Comparison of ENCODE assay signal across 12 cellular contexts in the genomic region with DNA sequence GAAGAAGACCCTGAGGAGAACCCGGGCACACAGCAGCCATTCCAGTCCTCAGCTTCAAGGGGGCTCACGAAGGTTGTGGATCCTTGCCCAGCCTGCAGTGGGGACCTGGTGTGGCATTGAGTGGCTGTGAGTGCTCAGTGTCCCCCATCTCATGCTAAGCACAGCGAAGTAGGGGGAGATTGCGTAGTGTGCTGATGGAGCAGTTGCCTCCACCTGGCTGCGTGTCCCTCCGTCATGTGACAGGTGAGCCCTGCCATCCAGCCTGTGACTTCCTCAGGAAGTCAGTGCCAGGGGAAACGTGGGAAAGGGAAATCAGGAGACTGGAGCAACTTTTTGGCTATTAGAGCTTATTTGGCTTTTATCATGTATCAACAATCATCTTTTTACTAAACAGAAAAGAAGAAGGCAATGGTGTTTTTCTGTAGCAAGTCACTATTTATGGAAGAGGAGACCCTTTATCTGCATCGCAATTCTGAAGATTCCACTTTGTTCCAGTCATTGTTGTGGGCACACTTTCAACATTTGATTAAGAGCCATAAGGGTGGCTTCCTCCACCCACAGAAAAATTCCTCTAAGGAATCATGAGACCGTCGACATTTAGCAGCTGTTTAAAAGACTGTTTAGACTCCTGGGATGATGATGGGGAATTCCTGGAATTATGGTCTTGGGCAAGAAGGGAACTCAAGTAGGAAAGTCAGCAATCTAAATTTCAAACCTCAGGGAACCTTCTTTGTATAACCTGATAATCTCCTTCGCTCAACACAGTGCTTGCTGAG.
A peak's percentile ranks its signal among the peaks of the same experiment; 100 is the strongest.
DNase-seq lines count a peak whose midpoint lies in the region; ATAC-seq and TF ChIP-seq lines count a peak whose summit lies in the region.
"Had no signal": no experiment of that assay in that cellular context is flagged by ENCODE, and none has a peak within 500 bp of the region (broad histone marks: within the 10 kb centered on the region; RNA-seq: fewer than 3 reads in every experiment).

No MANE protein-coding gene starts in this region.

- no peak overlapping the region for H3K4me3 Mint-ChIP-seq in activated CD4-positive, alpha-beta T cell treated with anti-CD3 and anti-CD28 coated beads, Interleukin-2, amount 10 ng/mL, durations not matched to agents 24 days and 14 days
- H3K4me3 Mint-ChIP-seq in CD8-positive, alpha-beta T cell, result no peak overlapping the region
- H3K4me3 Mint-ChIP-seq: activated CD8-positive, alpha-beta T cell treated with anti-CD3 and anti-CD28 coated beads for 36 hours; activated naive CD8-positive, alpha-beta T cell treated with anti-CD3 and anti-CD28 coated beads, Interleukin-2, amount 10 ng/mL, durations not matched to agents 7 days and 5 days had no signal

- H2AFZ ChIP-seq in ACC112 (ENCODE audit: low read length, unreplicated experiment) (peak overlapping the region; percentile 61), parathyroid adenoma (peak overlapping the region; percentile 50)

- ATAC-seq in gastroesophageal sphincter (peak; percentile 68), HG02798 (IDR thresholded peaks at IDR 0.05; ENCODE audit: poor library complexity, unreplicated experiment) (no peak)
- ATAC-seq in CD8-positive, alpha-beta T cell, result no peak
- ATAC-seq: activated CD8-positive, alpha-beta T cell treated with anti-CD3 and anti-CD28 coated beads for 36 hours had no signal

- peaks cover 6% of the 10 kb centered on the region for H3K4me1 Mint-ChIP-seq in activated CD4-positive, alpha-beta T cell treated with anti-CD3 and anti-CD28 coated beads, Interleukin-2, amount 10 ng/mL, durations not matched to agents 24 days and 14 days
- H3K4me1 Mint-ChIP-seq in CD8-positive, alpha-beta T cell (ENCODE audit: low read depth), result no peaks in the 10 kb centered on the region

- no peaks in the 10 kb centered on the region for H3K36me3 ChIP-seq in ACC112 (ENCODE audit: insufficient read depth, low read length)
- H3K36me3 ChIP-seq in adipocyte (ENCODE audit: control insufficient read depth, insufficient read depth, low read length, severe bottlenecking), result no peaks in the 10 kb centered on the region
- no peaks in the 10 kb centered on the region for H3K36me3 ChIP-seq in gastroesophageal sphincter
- no peaks in the 10 kb centered on the region for H3K36me3 ChIP-seq in parathyroid adenoma (ENCODE audit: control insufficient read depth, insufficient read depth, low read length)
- no peaks in the 10 kb centered on the region for H3K36me3 ChIP-seq in CD8-positive, alpha-beta T cell (ENCODE audit: insufficient read depth, low read length)

- no peak overlapping the region for H3K27ac Mint-ChIP-seq in activated CD4-positive, alpha-beta T cell treated with anti-CD3 and anti-CD28 coated beads, Interleukin-2, amount 10 ng/mL, durations not matched to agents 24 days and 14 days
- no peak overlapping the region for H3K27ac Mint-ChIP-seq in CD8-positive, alpha-beta T cell
- H3K27ac Mint-ChIP-seq: activated CD8-positive, alpha-beta T cell treated with anti-CD3 and anti-CD28 coated beads for 36 hours; activated naive CD8-positive, alpha-beta T cell treated with anti-CD3 and anti-CD28 coated beads, Interleukin-2, amount 10 ng/mL, durations not matched to agents 7 days and 5 days had no signal

- peak overlapping the region; percentile 85 for H3K9ac ChIP-seq in adipocyte (ENCODE audit: low read length)
- no peak overlapping the region for H3K9ac ChIP-seq in parathyroid adenoma

- CTCF ChIA-PET in CD8-positive, alpha-beta T cell (lab: Charles Lee), result interaction anchor here (1.8 kb wide), 1 partner anchor 19 kb away, joined by 4 read pairs; no protein-coding TSS in a partner anchor

- WGBS in gastroesophageal sphincter (ENCODE audit: low coverage in 1 of 2), 2 donors, result 17 to 34% methylated on average over 6 of the region's 11 CpGs

- intact Hi-C loops in activated CD4-positive, alpha-beta T cell treated with anti-CD3 and anti-CD28 coated beads, Interleukin-2, amount 10 ng/mL, durations not matched to agents 24 days and 14 days (cut with micrococcal nuclease), result no loop called here
- intact Hi-C loops in CD8-positive, alpha-beta T cell (cut with DNase I, micrococcal nuclease), result no loop called here

- peaks cover 26% of the 10 kb centered on the region for H3K27me3 Mint-ChIP-seq in activated CD4-positive, alpha-beta T cell treated with anti-CD3 and anti-CD28 coated beads, Interleukin-2, amount 10 ng/mL, durations not matched to agents 24 days and 14 days
- peaks cover 18% of the 10 kb centered on the region for H3K27me3 Mint-ChIP-seq in CD8-positive, alpha-beta T cell (ENCODE audit: low read depth)

- no peaks in the 10 kb centered on the region for H3K36me3 Mint-ChIP-seq in activated CD4-positive, alpha-beta T cell treated with anti-CD3 and anti-CD28 coated beads, Interleukin-2, amount 10 ng/mL, durations not matched to agents 24 days and 14 days (ENCODE audit: low read depth)
- H3K36me3 Mint-ChIP-seq in CD8-positive, alpha-beta T cell, result no peaks in the 10 kb centered on the region
- H3K36me3 Mint-ChIP-seq: activated naive CD8-positive, alpha-beta T cell treated with anti-CD3 and anti-CD28 coated beads, Interleukin-2, amount 10 ng/mL, durations not matched to agents 7 days and 5 days had no signal

- no peak for TF ChIP-seq POLR2A in gastroesophageal sphincter (IDR thresholded peaks at IDR 0.05)

- POLR2A ChIA-PET in CD8-positive, alpha-beta T cell (lab: Charles Lee), result interaction anchor here (1.1 kb wide), 1 partner anchor 8 kb away, joined by 3 read pairs; no protein-coding TSS in a partner anchor

- peak overlapping the region; percentile 21; the same call in 1 of the 2 replicates for H3K4me3 ChIP-seq in ACC112 (ENCODE audit: low read depth, low read length)
- H3K4me3 ChIP-seq in adipocyte (ENCODE audit: low read length), result peak overlapping the region; percentile 68
- H3K4me3 ChIP-seq in gastroesophageal sphincter, result no peak overlapping the region
- no peak overlapping the region for H3K4me3 ChIP-seq in parathyroid adenoma (ENCODE audit: low read depth, low read length)
- no peak overlapping the region for H3K4me3 ChIP-seq in CD8-positive, alpha-beta T cell (ENCODE audit: low read depth, low read length)

- H3K4me1 ChIP-seq in ACC112 (ENCODE audit: control insufficient read depth, insufficient read depth, low read length, unreplicated experiment) (peaks cover 29% of the 10 kb centered on the region), adipocyte (ENCODE audit: control insufficient read depth, insufficient read depth, low read length) (peaks cover 56% of the 10 kb centered on the region), gastroesophageal sphincter (peaks cover 4 to 44% (median 24%) of the 10 kb centered on the region in 3 donors), parathyroid adenoma (peaks cover 11% of the 10 kb centered on the region)
- no peaks in the 10 kb centered on the region for H3K4me1 ChIP-seq in CD8-positive, alpha-beta T cell (ENCODE audit: insufficient read depth, low read length)

- H3K27ac ChIP-seq in ACC112 (ENCODE audit: low read depth, low read length) (peak overlapping the region; percentile 45), gastroesophageal sphincter (peak overlapping the region in 3 of 4 donors; percentile 37 to 63 (median 47)), parathyroid adenoma (peak overlapping the region; percentile 32)
- H3K27ac ChIP-seq in CD8-positive, alpha-beta T cell (ENCODE audit: low read depth, low read length), result no peak overlapping the region
- H3K27ac ChIP-seq: epithelial cell of prostate had no signal

- no peak overlapping the region for H3K4me2 ChIP-seq in parathyroid adenoma (ENCODE audit: low read length)

- TF ChIP-seq EP300 in gastroesophageal sphincter (IDR thresholded peaks at IDR 0.05), result no peak

- TF ChIP-seq CTCF in gastroesophageal sphincter (IDR thresholded peaks at IDR 0.05) (no peak), parathyroid adenoma (IDR thresholded peaks at IDR 0.05) (no peak)
- TF ChIP-seq CTCF in CD8-positive, alpha-beta T cell (IDR thresholded peaks at IDR 0.05), result no peak

- H3K9me3 ChIP-seq in adipocyte (ENCODE audit: control insufficient read depth, low read length), result no peaks in the 10 kb centered on the region
- H3K9me3 ChIP-seq in gastroesophageal sphincter, result no peaks in the 10 kb centered on the region
- no peaks in the 10 kb centered on the region for H3K9me3 ChIP-seq in parathyroid adenoma (ENCODE audit: control insufficient read depth, low read length)
- H3K9me3 ChIP-seq in CD8-positive, alpha-beta T cell (ENCODE audit: low read length), result no peaks in the 10 kb centered on the region

- H3K9me3 Mint-ChIP-seq in activated CD4-positive, alpha-beta T cell treated with anti-CD3 and anti-CD28 coated beads, Interleukin-2, amount 10 ng/mL, durations not matched to agents 24 days and 14 days, result peaks cover 5% of the 10 kb centered on the region
- H3K9me3 Mint-ChIP-seq in CD8-positive, alpha-beta T cell, result peaks cover 4% of the 10 kb centered on the region

- peak; percentile 87 for DNase-seq in adipocyte (ENCODE audit: low read depth)
- no peak for DNase-seq in activated CD4-positive, alpha-beta T cell treated with anti-CD3 and anti-CD28 coated beads, Interleukin-2, amount 10 ng/mL, durations not matched to agents 24 days and 14 days
- DNase-seq in NCI-H2029 treated with DMSO at 0.1 percent for 48 hours (lab: John Stamatoyannopoulos, UW), result no peak
- no peak for DNase-seq in CD8-positive, alpha-beta T cell
- DNase-seq: activated CD8-positive, alpha-beta T cell treated with anti-CD3 and anti-CD28 coated beads for 36 hours; activated naive CD8-positive, alpha-beta T cell treated with anti-CD3 and anti-CD28 coated beads, Interleukin-2, amount 10 ng/mL, durations not matched to agents 7 days and 5 days; NCI-H1694 treated with DMSO at 0.1 percent for 48 hours had no signal

- H3K79me2 ChIP-seq in ACC112 (ENCODE audit: control insufficient read depth, insufficient read depth, low read length, unreplicated experiment), result no peaks in the 10 kb centered on the region
- no peaks in the 10 kb centered on the region for H3K79me2 ChIP-seq in parathyroid adenoma

- H3K27me3 ChIP-seq in ACC112 (ENCODE audit: insufficient read depth, low read length) (no peaks in the 10 kb centered on the region), adipocyte (replicated peaks; ENCODE audit: control insufficient read depth, insufficient read depth, low read length) (no peaks in the 10 kb centered on the region), gastroesophageal sphincter (no peaks in the 10 kb centered on the region), parathyroid adenoma (ENCODE audit: control insufficient read depth, insufficient read depth, low read length) (no peaks in the 10 kb centered on the region)
- H3K27me3 ChIP-seq in CD8-positive, alpha-beta T cell (ENCODE audit: insufficient read depth, low read length), result no peaks in the 10 kb centered on the region

Comparison
In these comparisons a context has a peak if more than half of its experiments do, and no peak if none do; other contexts are left out.
1. H3K4me3 ChIP-seq: peak in ACC112 (single experiment) and adipocyte (single experiment); none in gastroesophageal sphincter (0 of 2), parathyroid adenoma (single experiment) and CD8-positive, alpha-beta T cell (single experiment).